In genomic region chr7:76397409-76398183, GRCh38 we compare ENCODE assay signal across 1 cellular context.
TF ChIP-seq lines count a peak whose summit lies in the region.

No MANE protein-coding gene starts in this region.

TF ChIP-seq in WTC11, 78 proteins besides CTCF, POLR2A, EP300 and RAD21 (continued from another document and continues in another):
- TF ChIP-seq FOXP4 (CRISPR knock-in tag; IDR thresholded peaks at IDR 0.05) (peak; percentile 96), ZNF263 (CRISPR knock-in tag; IDR thresholded peaks at IDR 0.05; ENCODE audit: low read depth) (peak; percentile 66; the same call in 1 of the 2 replicates), ZBTB43 (CRISPR knock-in tag; IDR thresholded peaks at IDR 0.05) (no peak), CREM (CRISPR knock-in tag; IDR thresholded peaks at IDR 0.05) (no peak), PRDM15 (CRISPR knock-in tag; IDR thresholded peaks at IDR 0.05) (peak; percentile 74), MYBL2 (CRISPR knock-in tag; IDR thresholded peaks at IDR 0.05) (no peak), CBFB (CRISPR knock-in tag; IDR thresholded peaks at IDR 0.05; ENCODE audit: low read depth) (no peak), SP1 (CRISPR knock-in tag; conservative IDR thresholded peaks at IDR 0.05) (no peak), ZNF671 (CRISPR knock-in tag; IDR thresholded peaks at IDR 0.05) (no peak; the same call in 1 of the 2 replicates), RELA (CRISPR knock-in tag; IDR thresholded peaks at IDR 0.05; ENCODE audit: borderline replicate concordance) (peak; percentile 91; the same call in 1 of the 2 replicates), OVOL2 (CRISPR knock-in tag; IDR thresholded peaks at IDR 0.05; ENCODE audit: borderline replicate concordance) (no peak), NFE2L1 (CRISPR knock-in tag; IDR thresholded peaks at IDR 0.05) (no peak), USF2 (CRISPR knock-in tag; IDR thresholded peaks at IDR 0.05) (no peak), ZNF423 (CRISPR knock-in tag; IDR thresholded peaks at IDR 0.05) (no peak), JUN (CRISPR knock-in tag; IDR thresholded peaks at IDR 0.05) (peak; percentile 93), E2F5 (CRISPR knock-in tag; IDR thresholded peaks at IDR 0.05) (peak; percentile 84; the same call in 1 of the 2 replicates), ARID4B (CRISPR knock-in tag; IDR thresholded peaks at IDR 0.05; ENCODE audit: borderline replicate concordance) (no peak), ZNF281 (CRISPR knock-in tag; IDR thresholded peaks at IDR 0.05) (peak; percentile 83; the same call in 1 of the 2 replicates), FOXP1 (CRISPR knock-in tag; IDR thresholded peaks at IDR 0.05; ENCODE audit: borderline replicate concordance) (peak; percentile 88; the same call in 1 of the 2 replicates), AFF4 (CRISPR knock-in tag; IDR thresholded peaks at IDR 0.05; ENCODE audit: borderline replicate concordance) (0 out of 2 replicates have a peak, but pooled peaks have one; percentile 43), ESRRA (CRISPR knock-in tag; IDR thresholded peaks at IDR 0.05; ENCODE audit: borderline replicate concordance) (peak; percentile 92), HMGXB4 (CRISPR knock-in tag; IDR thresholded peaks at IDR 0.05) (peak; percentile 46; the same call in 1 of the 2 replicates), ATF1 (CRISPR knock-in tag; IDR thresholded peaks at IDR 0.05) (0 out of 2 replicates have a peak, but pooled peaks have one; percentile 54), RORB (CRISPR knock-in tag; IDR thresholded peaks at IDR 0.05) (no peak), TP53 (CRISPR knock-in tag; IDR thresholded peaks at IDR 0.05) (no peak), NR3C1 (CRISPR knock-in tag; conservative IDR thresholded peaks at IDR 0.05; ENCODE audit: low read depth) (no peak), ETV6 (CRISPR knock-in tag; IDR thresholded peaks at IDR 0.05) (peak; percentile 91), ELF4 (CRISPR knock-in tag; IDR thresholded peaks at IDR 0.05; ENCODE audit: low read depth) (0 out of 2 replicates have a peak, but pooled peaks have one; percentile 72)
